14 cellular contexts compared by ENCODE assay signal in genomic region chr2:232486558-232487384, GRCh38. TPM values are rescaled to one million over a fixed set of nuclear protein-coding genes. Genes with fewer than 3 reads are reported as not detected.
DNase-seq lines count a peak whose midpoint lies in the region; ATAC-seq, FAIRE-seq and TF ChIP-seq lines count a peak whose summit lies in the region.
"Had no signal": no experiment of that assay in that cellular context is flagged by ENCODE, and none has a peak within 500 bp of the region (broad histone marks: within the 10 kb centered on the region; RNA-seq: fewer than 3 reads in every experiment).

No MANE protein-coding gene starts in this region.

- 3 to 4% (median 4%) methylated on average over 34 to 74 of the region's 74 CpGs for WGBS in heart left ventricle, 4 donors

- H3K4me2 ChIP-seq in astrocyte (ENCODE audit: low read length): peak overlapping the region; percentile 44

- H3K9me3 Mint-ChIP-seq in astrocyte (ENCODE audit: unreplicated experiment) (peaks cover 5% of the 10 kb centered on the region), nephron progenitor cell (no peaks in the 10 kb centered on the region)
- H3K9me3 Mint-ChIP-seq: activated T-helper 2 cell treated with anti-CD3 and anti-CD28 coated beads, Interferon-gamma antibody, Interleukin-2, Interleukin-4, amounts not matched to agents 10 μg/mL and 5 μg/mL and 100 μg/mL, durations not matched to agents 14 hours and 24 hours and 36 hours had no signal

- H3K9ac ChIP-seq in astrocyte (ENCODE audit: low read length): no peak overlapping the region

- H3K27me3 Mint-ChIP-seq in astrocyte (ENCODE audit: low read depth, unreplicated experiment): peaks cover 69% of the 10 kb centered on the region
- H3K27me3 Mint-ChIP-seq in nephron progenitor cell (ENCODE audit: low read depth, poor library complexity): peaks cover 88% of the 10 kb centered on the region

- ATAC-seq in heart left ventricle: no peak

- FAIRE-seq in astrocyte (lab: Jason Lieb, UNC) (no peak), RCC 7860 (lab: Jason Lieb, UNC) (no peak)

- H3K36me3 ChIP-seq in heart left ventricle (no peaks in the 10 kb centered on the region), astrocyte (ENCODE audit: insufficient read depth, low read length) (no peaks in the 10 kb centered on the region), vagina (no peaks in the 10 kb centered on the region)
- H3K36me3 ChIP-seq: tibial artery had no signal

- no peaks in the 10 kb centered on the region for H3K79me2 ChIP-seq in astrocyte (ENCODE audit: insufficient read depth, low read length)

- intact Hi-C loops in heart left ventricle (cut with DNase I) (no loop called here), cardiac septum (cut with DNase I) (no loop called here), vagina (cut with DNase I) (no loop called here)

- DNase-seq in heart left ventricle: peak in 2 of 5 donors; percentile 7 to 42
- DNase-seq in cardiac septum (ENCODE audit: low spot score): no peak
- no peak for DNase-seq in astrocyte (ENCODE audit: low read depth)
- no peak for DNase-seq in nephron progenitor cell
- no peak for DNase-seq in vagina (ENCODE audit: extremely low spot score in 2 of 2)
- DNase-seq in RCC 7860 (ENCODE audit: low spot score): no peak
- DNase-seq in pons (ENCODE audit: low spot score): no peak
- no peak for DNase-seq in HuH-7 (ENCODE audit: low spot score)
- DNase-seq: CD4-positive, CD25-positive, alpha-beta regulatory T cell; KG1; NCI-H226 had no signal

- H3K4me3 Mint-ChIP-seq in astrocyte (ENCODE audit: unreplicated experiment): no peak overlapping the region
- H3K4me3 Mint-ChIP-seq in nephron progenitor cell: peak overlapping the region; percentile 57
- H3K4me3 Mint-ChIP-seq: CD4-positive, CD25-positive, alpha-beta regulatory T cell had no signal

- no peak overlapping the region for H3K27ac Mint-ChIP-seq in astrocyte (ENCODE audit: unreplicated experiment)
- H3K27ac Mint-ChIP-seq in nephron progenitor cell: no peak overlapping the region
- H3K27ac Mint-ChIP-seq: activated T-helper 2 cell treated with anti-CD3 and anti-CD28 coated beads, Interferon-gamma antibody, Interleukin-2, Interleukin-4, amounts not matched to agents 10 μg/mL and 5 μg/mL and 100 μg/mL, durations not matched to agents 14 hours and 24 hours and 36 hours; CD4-positive, CD25-positive, alpha-beta regulatory T cell had no signal

- H3K27ac ChIP-seq in heart left ventricle (no peak overlapping the region), astrocyte (ENCODE audit: low read depth, low read length) (no peak overlapping the region), vagina (no peak overlapping the region)
- H3K27ac ChIP-seq: tibial artery had no signal

- H2AFZ ChIP-seq in astrocyte (ENCODE audit: low read depth, low read length): no peak overlapping the region

- H3K4me1 Mint-ChIP-seq in astrocyte (ENCODE audit: low read depth, unreplicated experiment) (no peaks in the 10 kb centered on the region), nephron progenitor cell (peaks cover 28% of the 10 kb centered on the region)

- H3K27me3 ChIP-seq in heart left ventricle (peaks cover 25 to 68% (median 47%) of the 10 kb centered on the region in 9 donors), astrocyte (ENCODE audit: insufficient read depth, low read length) (peaks cover 36% of the 10 kb centered on the region), vagina (peaks cover 21% of the 10 kb centered on the region)

- H3K9me3 ChIP-seq in heart left ventricle (no peaks in the 10 kb centered on the region), astrocyte (ENCODE audit: insufficient read depth, low read depth, low read length) (no peaks in the 10 kb centered on the region), vagina (no peaks in the 10 kb centered on the region)
- H3K9me3 ChIP-seq: tibial artery had no signal

- H3K4me3 ChIP-seq in heart left ventricle (peak overlapping the region in 7 of 12 donors; percentile 2 to 45 (median 23)), astrocyte (ENCODE audit: insufficient read depth, low read depth, low read length) (no peak overlapping the region), vagina (peak overlapping the region; percentile 20 to 26)

- H4K20me1 ChIP-seq in astrocyte (ENCODE audit: insufficient read depth, low read length): no peaks in the 10 kb centered on the region

- TF ChIP-seq POLR2A in heart left ventricle (IDR thresholded peaks at IDR 0.05): no peak
- no peak for TF ChIP-seq POLR2A in vagina (IDR thresholded peaks at IDR 0.05)

- H3K36me3 Mint-ChIP-seq in astrocyte (ENCODE audit: low read depth, unreplicated experiment) (peaks cover 2% of the 10 kb centered on the region), nephron progenitor cell (ENCODE audit: low read depth) (no peaks in the 10 kb centered on the region)
- H3K36me3 Mint-ChIP-seq: CD4-positive, CD25-positive, alpha-beta regulatory T cell had no signal

- TF ChIP-seq CTCF in heart left ventricle (IDR thresholded peaks at IDR 0.05) (no peak), astrocyte (IDR thresholded peaks at IDR 0.05; ENCODE audit: insufficient read depth, low read depth, low read length) (no peak), nephron progenitor cell (IDR thresholded peaks at IDR 0.05) (no peak), vagina (IDR thresholded peaks at IDR 0.05) (no peak)

- H3K4me1 ChIP-seq in heart left ventricle (peaks cover 0 to 31% (median 0%) of the 10 kb centered on the region in 12 donors), astrocyte (ENCODE audit: insufficient read depth, low read length) (no peaks in the 10 kb centered on the region), vagina (peaks cover 10% of the 10 kb centered on the region)

RNA-seq across cellular contexts. Expression of gene ECEL1, which starts 0.9 kb away (rescaled TPM):
- 1 to 10 TPM in 1 of 9 donors, under 1 TPM in 6, not detected in 2; 0.20 to 1.2 (median 0.30) TPM for total RNA-seq in heart left ventricle
- polyA plus RNA-seq in heart left ventricle: 1 to 10 TPM in 1 of 2 donors, not detected in 1; 1.4 TPM
- 0.27 TPM for total RNA-seq in cardiac septum
- 0.14 TPM in 1 of 2 replicates, not detected in the other for total RNA-seq in astrocyte
- total RNA-seq in vagina: not detected
- total RNA-seq: CD4-positive, CD25-positive, alpha-beta regulatory T cell; fibroblast of lung had no signal
- polyA plus RNA-seq: CD4-positive, CD25-positive, alpha-beta regulatory T cell; fibroblast of lung had no signal

RNA-seq across cellular contexts. Expression of gene ALPI, which starts 30.8 kb away (rescaled TPM):
- not detected for total RNA-seq in heart left ventricle
- polyA plus RNA-seq in heart left ventricle: not detected
- not detected for total RNA-seq in cardiac septum
- total RNA-seq in astrocyte: not detected in 2 replicates
- total RNA-seq in vagina: not detected
- total RNA-seq: activated T-helper 2 cell treated with anti-CD3 and anti-CD28 coated beads, Interferon-gamma antibody, Interleukin-2, Interleukin-4, amounts not matched to agents 10 μg/mL and 5 μg/mL and 100 μg/mL, durations not matched to agents 14 hours and 24 hours and 36 hours; CD4-positive, CD25-positive, alpha-beta regulatory T cell; fibroblast of lung had no signal
- polyA plus RNA-seq: CD4-positive, CD25-positive, alpha-beta regulatory T cell; fibroblast of lung had no signal

RNA-seq across cellular contexts. Expression of gene PRSS56, which starts 33.4 kb away (rescaled TPM):
- under 1 TPM in 4 of 9 donors, not detected in 5; 0.12 to 0.25 (median 0.15) TPM for total RNA-seq in heart left ventricle
- polyA plus RNA-seq in heart left ventricle: under 1 TPM in 1 of 2 donors, not detected in 1; 0.11 TPM
- total RNA-seq in cardiac septum: not detected
- not detected in 2 replicates for total RNA-seq in astrocyte
- not detected for total RNA-seq in vagina
- total RNA-seq: activated T-helper 2 cell treated with anti-CD3 and anti-CD28 coated beads, Interferon-gamma antibody, Interleukin-2, Interleukin-4, amounts not matched to agents 10 μg/mL and 5 μg/mL and 100 μg/mL, durations not matched to agents 14 hours and 24 hours and 36 hours; CD4-positive, CD25-positive, alpha-beta regulatory T cell; fibroblast of lung had no signal
- polyA plus RNA-seq: CD4-positive, CD25-positive, alpha-beta regulatory T cell; fibroblast of lung had no signal

RNA-seq across cellular contexts. Expression of gene CHRND, which starts 39.2 kb away (rescaled TPM):
- not detected for total RNA-seq in heart left ventricle
- polyA plus RNA-seq in heart left ventricle: not detected
- total RNA-seq in cardiac septum: 0.11 TPM
- not detected in 2 replicates for total RNA-seq in astrocyte
- not detected for total RNA-seq in vagina
- total RNA-seq: activated T-helper 2 cell treated with anti-CD3 and anti-CD28 coated beads, Interferon-gamma antibody, Interleukin-2, Interleukin-4, amounts not matched to agents 10 μg/mL and 5 μg/mL and 100 μg/mL, durations not matched to agents 14 hours and 24 hours and 36 hours; CD4-positive, CD25-positive, alpha-beta regulatory T cell; fibroblast of lung had no signal
- polyA plus RNA-seq: CD4-positive, CD25-positive, alpha-beta regulatory T cell; fibroblast of lung had no signal

RNA-seq across cellular contexts. Expression of gene CHRNG, which starts 52.7 kb away (rescaled TPM):
- not detected for total RNA-seq in heart left ventricle
- polyA plus RNA-seq in heart left ventricle: not detected
- not detected for total RNA-seq in cardiac septum
- total RNA-seq in astrocyte: not detected in 2 replicates
- not detected for total RNA-seq in vagina
- total RNA-seq: activated T-helper 2 cell treated with anti-CD3 and anti-CD28 coated beads, Interferon-gamma antibody, Interleukin-2, Interleukin-4, amounts not matched to agents 10 μg/mL and 5 μg/mL and 100 μg/mL, durations not matched to agents 14 hours and 24 hours and 36 hours; CD4-positive, CD25-positive, alpha-beta regulatory T cell; fibroblast of lung had no signal
- polyA plus RNA-seq: fibroblast of lung had no signal
